In genomic region chr1:231604276-231604621, GRCh38 we compare ENCODE assay signal across 11 cellular contexts. TPM values are rescaled to one million over a fixed set of nuclear protein-coding genes. Genes with fewer than 3 reads are reported as not detected.
DNase-seq lines count a peak whose midpoint lies in the region; ATAC-seq, FAIRE-seq and TF ChIP-seq lines count a peak whose summit lies in the region.
"Had no signal": no experiment of that assay in that cellular context is flagged by ENCODE, and none has a peak within 500 bp of the region (broad histone marks: within the 10 kb centered on the region; RNA-seq: fewer than 3 reads in every experiment).

No MANE protein-coding gene starts in this region.

- TF ChIP-seq CTCF in CD8-positive, alpha-beta T cell (IDR thresholded peaks at IDR 0.05): peak; percentile 16
- TF ChIP-seq CTCF in GM12878 (IDR thresholded peaks at IDR 0.05 in 2 of 3, conservative IDR thresholded peaks at IDR 0.05 in 1 of 3; ENCODE audit: control insufficient read depth in 2 of 3, extremely low read depth in 1 of 3, insufficient read depth in 1 of 3, low read depth in 3 of 3, low read length in 3 of 3) (no peak), neutrophil (IDR thresholded peaks at IDR 0.05) (no peak)

- H3K36me3 Mint-ChIP-seq in CD8-positive, alpha-beta T cell: peaks cover 3% of the 10 kb centered on the region
- H3K36me3 Mint-ChIP-seq: WTC11 had no signal

- H3K27me3 Mint-ChIP-seq in CD8-positive, alpha-beta T cell (ENCODE audit: low read depth): no peaks in the 10 kb centered on the region

- H3K79me2 ChIP-seq in GM12878 (ENCODE audit: control insufficient read depth, insufficient read depth, low read length): no peaks in the 10 kb centered on the region

- CTCF ChIA-PET in CD8-positive, alpha-beta T cell (lab: Charles Lee): interaction anchor here (1.0 to 5.3 kb wide), 2 partner anchors 39 to 245 kb away, joined by 3 to 65 read pairs; no protein-coding TSS in a partner anchor
- CTCF ChIA-PET in GM12878 (lab: Yijun Ruan, JAX): interaction anchor here (1.2 to 1.4 kb wide), 3 partner anchors 14 to 247 kb away, joined by 3 to 7 read pairs (median 5); no protein-coding TSS in a partner anchor

- no peak for ATAC-seq in CD8-positive, alpha-beta T cell
- ATAC-seq in GM12878: no peak

- H3K9ac ChIP-seq in GM12878 (ENCODE audit: control insufficient read depth, insufficient read depth, low read length): no peak overlapping the region

- no peak for TF ChIP-seq RAD21 in GM12878 (IDR thresholded peaks at IDR 0.05; ENCODE audit: insufficient read depth, low read depth, low read length)

- H3K4me2 ChIP-seq in GM12878 (ENCODE audit: control insufficient read depth, insufficient read depth): no peak overlapping the region

- TF ChIP-seq EP300 in GM12878 (IDR thresholded peaks at IDR 0.05; ENCODE audit: borderline replicate concordance in 1 of 2, control insufficient read depth in 1 of 2, low read depth in 2 of 2, low read length in 2 of 2): no peak

- no peaks in the 10 kb centered on the region for H4K20me1 ChIP-seq in GM12878 (ENCODE audit: control insufficient read depth, insufficient read depth)

- POLR2A ChIA-PET in CD8-positive, alpha-beta T cell (lab: Charles Lee): no interaction called here
- POLR2A ChIA-PET in GM12878 (lab: Charles Lee): interaction anchor here (0.6 kb wide), 1 partner anchor 247 kb away, joined by 3 read pairs; no protein-coding TSS in a partner anchor

- RAD21 ChIA-PET in GM12878 (lab: Charles Lee; ENCODE audit: unreplicated experiment): no interaction called here

- DNase-seq in CD8-positive, alpha-beta T cell: no peak
- DNase-seq in Jurkat, Clone E6-1 (ENCODE audit: low read depth, low spot score): no peak
- DNase-seq in GM12878 (ENCODE audit: low read depth, low spot score): no peak
- no peak for DNase-seq in stimulated activated CD4-positive, alpha-beta T cell treated with anti-CD3 and anti-CD28 coated beads, Interleukin-12 subunit alpha, Interleukin-12 subunit beta, amount 100 ng/mL, for 4 hours
- no peak for DNase-seq in amygdala (lab: John Stamatoyannopoulos, UW)
- DNase-seq in stimulated activated CD4-positive, alpha-beta T cell treated with anti-CD3 and anti-CD28 coated beads, Interleukin-2, amount 100 ng/mL, for 24 hours: no peak
- DNase-seq: stimulated activated CD4-positive, alpha-beta T cell treated with anti-CD3 and anti-CD28 coated beads, Interleukin-4, amount 100 ng/mL, for 4 hours had no signal

- no peaks in the 10 kb centered on the region for H3K9me3 ChIP-seq in CD8-positive, alpha-beta T cell (ENCODE audit: low read length)
- H3K9me3 ChIP-seq in GM12878 (replicated peaks; ENCODE audit: control insufficient read depth, insufficient read depth, low read length) (peaks cover 3% of the 10 kb centered on the region; the same call in 2 of the 3 replicates), neutrophil (no peaks in the 10 kb centered on the region)
- H3K9me3 ChIP-seq: breast epithelium had no signal

- in situ Hi-C loops in GM12878 (cut with MboI): no loop called here

- H3K4me3 Mint-ChIP-seq in CD8-positive, alpha-beta T cell: peak overlapping the region; percentile 95

- TF ChIP-seq POLR2A in GM12878 (IDR thresholded peaks at IDR 0.05; ENCODE audit: low read depth, low read length): no peak

- peaks cover 4% of the 10 kb centered on the region for H3K4me1 ChIP-seq in CD8-positive, alpha-beta T cell (ENCODE audit: insufficient read depth, low read length)
- H3K4me1 ChIP-seq in GM12878 (ENCODE audit: control insufficient read depth, insufficient read depth, low read length) (no peaks in the 10 kb centered on the region), neutrophil (ENCODE audit: control insufficient read depth in 1 of 2, insufficient read depth in 1 of 2, low read depth in 1 of 2, low read length in 1 of 2) (peaks cover 6 to 7% of the 10 kb centered on the region in 2 experiments)
- H3K4me1 ChIP-seq: breast epithelium had no signal

- H3K36me3 ChIP-seq in CD8-positive, alpha-beta T cell (ENCODE audit: insufficient read depth, low read length): no peaks in the 10 kb centered on the region
- no peaks in the 10 kb centered on the region for H3K36me3 ChIP-seq in GM12878 (ENCODE audit: control insufficient read depth in 2 of 2, insufficient read depth in 2 of 2, low read length in 1 of 2)
- H3K36me3 ChIP-seq in neutrophil: no peaks in the 10 kb centered on the region
- H3K36me3 ChIP-seq: breast epithelium had no signal

- H3K4me3 ChIP-seq in CD8-positive, alpha-beta T cell (ENCODE audit: low read depth, low read length): peak overlapping the region; percentile 74
- peak overlapping the region; percentile 65; the same call in 1 of the 2 replicates for H3K4me3 ChIP-seq in Jurkat, Clone E6-1 (ENCODE audit: low read length)
- H3K4me3 ChIP-seq in GM12878 (no peak overlapping the region), neutrophil (ENCODE audit: low read depth in 1 of 2, low read length in 1 of 2) (no peak overlapping the region)

- no peak overlapping the region for H2AFZ ChIP-seq in GM12878 (ENCODE audit: control insufficient read depth, low read depth, low read length)

- SMC1A ChIA-PET in GM12878 (lab: Charles Lee; ENCODE audit: uncharacterized antibody, unreplicated experiment): interaction anchor here (1.1 kb wide), 1 partner anchor 185 kb away, joined by 3 read pairs; no protein-coding TSS in a partner anchor

- 48% methylated on average over 2 of the region's 2 CpGs for WGBS in GM12878 (ENCODE audit: insufficient coverage, insufficient replicate concordance, low lambda C conversion rate, missing lambda C conversion rate)

- FAIRE-seq in GM12878 (lab: Jason Lieb, UNC): no peak

- intact Hi-C loops in CD8-positive, alpha-beta T cell (cut with DNase I, micrococcal nuclease): loop anchor here (1.0 to 5.0 kb wide), 6 partner anchors 77 to 687 kb away; partner anchors contain the start of genes EGLN1 (in 1 of the 2) and TSNAX (in 1 of the 2)
- intact Hi-C loops in GM12878 (cut with micrococcal nuclease; ENCODE audit: unreplicated experiment): no loop called here

- H3K27ac ChIP-seq in CD8-positive, alpha-beta T cell (ENCODE audit: low read depth, low read length): no peak overlapping the region
- H3K27ac ChIP-seq in GM12878 (ENCODE audit: control insufficient read depth, insufficient read depth): no peak overlapping the region
- H3K27ac ChIP-seq in neutrophil: peak overlapping the region; percentile 62
- H3K27ac ChIP-seq: SK-N-MC had no signal

- peaks cover 8% of the 10 kb centered on the region for H3K4me1 Mint-ChIP-seq in CD8-positive, alpha-beta T cell (ENCODE audit: low read depth)

- BruUV-seq in GM12878 (replicated peaks; lab: Mats Ljungman, UMichigan): no TSS peak

- H3K27me3 ChIP-seq in CD8-positive, alpha-beta T cell (ENCODE audit: insufficient read depth, low read length): no peaks in the 10 kb centered on the region
- peaks cover 3% of the 10 kb centered on the region in 2 experiments; a peak in 2 of 4 replicates for H3K27me3 ChIP-seq in GM12878 (replicated peaks in 1 of 2; ENCODE audit: control insufficient read depth in 2 of 2, insufficient read depth in 2 of 2, low read length in 1 of 2)
- H3K27me3 ChIP-seq in neutrophil: no peaks in the 10 kb centered on the region
- H3K27me3 ChIP-seq: breast epithelium had no signal

- peak overlapping the region; percentile 89 for H3K27ac Mint-ChIP-seq in CD8-positive, alpha-beta T cell
- H3K27ac Mint-ChIP-seq: WTC11 had no signal

- no peaks in the 10 kb centered on the region for H3K9me3 Mint-ChIP-seq in CD8-positive, alpha-beta T cell
- H3K9me3 Mint-ChIP-seq: WTC11 had no signal

TF ChIP-seq in GM12878, 131 proteins besides CTCF, POLR2A, EP300 and RAD21:
- no peak for TF ChIP-seq RBBP5 (conservative IDR thresholded peaks at IDR 0.05)
- TF ChIP-seq, protein P1, sequence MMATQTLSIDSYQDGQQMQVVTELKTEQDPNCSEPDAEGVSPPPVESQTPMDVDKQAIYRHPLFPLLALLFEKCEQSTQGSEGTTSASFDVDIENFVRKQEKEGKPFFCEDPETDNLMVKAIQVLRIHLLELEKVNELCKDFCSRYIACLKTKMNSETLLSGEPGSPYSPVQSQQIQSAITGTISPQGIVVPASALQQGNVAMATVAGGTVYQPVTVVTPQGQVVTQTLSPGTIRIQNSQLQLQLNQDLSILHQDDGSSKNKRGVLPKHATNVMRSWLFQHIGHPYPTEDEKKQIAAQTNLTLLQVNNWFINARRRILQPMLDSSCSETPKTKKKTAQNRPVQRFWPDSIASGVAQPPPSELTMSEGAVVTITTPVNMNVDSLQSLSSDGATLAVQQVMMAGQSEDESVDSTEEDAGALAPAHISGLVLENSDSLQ (IDR thresholded peaks at IDR 0.05): peak; percentile 59; the same call in 1 of the 2 replicates

RNA-seq across cellular contexts. Expression of gene DISC1, which starts 22.3 kb away (rescaled TPM):
- total RNA-seq in CD8-positive, alpha-beta T cell: 10 to 100 TPM in 1 of 2 experiments, 1 to 10 TPM in 1; 9.6 to 10.1 TPM
- polyA plus RNA-seq in Jurkat, Clone E6-1 (2012; ENCODE audit: insufficient read depth, insufficient read length): 4.1 TPM
- total RNA-seq in GM12878 (2013; cell fraction: nucleolus; rRNA removed): 0.19 and 0.95 TPM in 2 replicates
- total RNA-seq in GM12878 (2014; rRNA removed) (0.34 and 0.38 TPM in 2 replicates), GM12878 (2014; rRNA removed; fragmentation: Illumina TruSeq; extraction: Trizol) (0.09 and 0.37 TPM in 2 replicates), GM12878 (2021) (0.61 and 0.72 TPM in 2 replicates)
- 0.12 TPM for polyA plus RNA-seq in GM12878 (2011; ENCODE audit: low read depth)
- polyA plus RNA-seq in GM12878 (2011; rRNA removed) (0.14 and 0.16 TPM in 2 replicates), GM12878 (2014; fragmentation: Illumina TruSeq; extraction: Trizol) (0.08 and 0.16 TPM in 2 replicates), GM12878 (2014; fragmentation: Nextera tagmentation; extraction: Ambion mirVana) (under 1 TPM in 1 of 2 experiments, not detected in 1; 0.05 TPM), GM12878 (2014; rRNA removed) (0.18 and 0.68 TPM in 2 replicates), GM12878 (2016; fragmentation: Nextera tagmentation; extraction: Ambion mirVana) (under 1 TPM; 0.19 TPM)
- 0.09 and 0.12 TPM in 2 replicates for polyA plus RNA-seq in GM12878 (2011; cell fraction: cytosol; rRNA removed)
- polyA plus RNA-seq in GM12878 (2011; cell fraction: nucleus; rRNA removed): 0.16 and 0.63 TPM in 2 replicates
- 0.08 and 0.20 TPM in 2 replicates for polyA plus RNA-seq in GM12878 (2012)
- polyA minus RNA-seq in GM12878 (2011; rRNA and poly(A)+ RNA removed): 0.46 and 0.66 TPM in 2 replicates
- polyA minus RNA-seq in GM12878 (2011; cell fraction: cytosol; rRNA and poly(A)+ RNA removed): not detected in 2 replicates
- 0.73 and 1.7 TPM in 2 replicates for polyA minus RNA-seq in GM12878 (2011; cell fraction: nucleus; rRNA and poly(A)+ RNA removed)

Comparison
In these comparisons a context has a peak if more than half of its experiments do, and no peak if none do; other contexts are left out.
1. H3K4me3 ChIP-seq: peak in CD8-positive, alpha-beta T cell (single experiment) and Jurkat, Clone E6-1 (single experiment); none in GM12878 (single experiment) and neutrophil (0 of 2).
2. RNA of gene DISC1, which starts 22.3 kb away (total RNA-seq): 9.6 to 10.1 TPM in CD8-positive, alpha-beta T cell; 0.09 to 0.95 TPM in GM12878; every median in the first group is over 4 times any median in the second.